1 cellular context compared by ENCODE assay signal in the genomic region with DNA sequence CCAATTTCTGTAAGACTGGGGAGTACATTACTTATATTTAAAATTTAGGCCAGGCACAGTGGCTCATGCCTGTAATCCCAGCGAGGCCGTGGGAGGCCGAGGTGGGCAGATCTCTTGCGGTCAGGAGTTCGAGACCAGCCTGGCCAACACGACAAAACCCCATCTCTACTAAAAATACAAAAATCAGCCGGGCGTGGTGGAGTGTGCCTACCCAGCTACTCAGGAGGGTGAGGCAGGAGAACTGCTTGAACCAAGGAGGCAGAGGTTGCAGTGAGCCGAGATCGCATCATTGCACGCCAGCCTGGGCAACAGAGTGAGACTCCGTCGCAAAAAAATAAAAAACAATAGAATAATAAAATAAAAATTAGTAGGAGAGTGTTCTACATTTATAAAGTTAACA.
TF ChIP-seq lines count a peak whose summit lies in the region.

No MANE protein-coding gene starts in this region.

TF ChIP-seq in HEK293, 187 proteins besides CTCF, POLR2A, EP300 and RAD21 (continued from another document):
- 0 out of 2 replicates have a peak, but pooled peaks have one; percentile 17 for TF ChIP-seq ZNF335 (tag by site-specific recombination; conservative IDR thresholded peaks at IDR 0.05)
- peak; percentile 97 for TF ChIP-seq ZNF121 (tag by site-specific recombination; IDR thresholded peaks at IDR 0.05)
- TF ChIP-seq, protein P1, sequence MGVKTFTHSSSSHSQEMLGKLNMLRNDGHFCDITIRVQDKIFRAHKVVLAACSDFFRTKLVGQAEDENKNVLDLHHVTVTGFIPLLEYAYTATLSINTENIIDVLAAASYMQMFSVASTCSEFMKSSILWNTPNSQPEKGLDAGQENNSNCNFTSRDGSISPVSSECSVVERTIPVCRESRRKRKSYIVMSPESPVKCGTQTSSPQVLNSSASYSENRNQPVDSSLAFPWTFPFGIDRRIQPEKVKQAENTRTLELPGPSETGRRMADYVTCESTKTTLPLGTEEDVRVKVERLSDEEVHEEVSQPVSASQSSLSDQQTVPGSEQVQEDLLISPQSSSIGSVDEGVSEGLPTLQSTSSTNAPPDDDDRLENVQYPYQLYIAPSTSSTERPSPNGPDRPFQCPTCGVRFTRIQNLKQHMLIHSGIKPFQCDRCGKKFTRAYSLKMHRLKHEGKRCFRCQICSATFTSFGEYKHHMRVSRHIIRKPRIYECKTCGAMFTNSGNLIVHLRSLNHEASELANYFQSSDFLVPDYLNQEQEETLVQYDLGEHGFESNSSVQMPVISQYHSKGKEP (tag by site-specific recombination; IDR thresholded peaks at IDR 0.05) = 0 out of 2 replicates have a peak, but pooled peaks have one; percentile 29
- TF ChIP-seq ZBTB17 (tag by site-specific recombination; IDR thresholded peaks at IDR 0.05) = 0 out of 2 replicates have a peak, but pooled peaks have one; percentile 11
